27 cellular contexts compared by ENCODE assay signal in the genomic region with DNA sequence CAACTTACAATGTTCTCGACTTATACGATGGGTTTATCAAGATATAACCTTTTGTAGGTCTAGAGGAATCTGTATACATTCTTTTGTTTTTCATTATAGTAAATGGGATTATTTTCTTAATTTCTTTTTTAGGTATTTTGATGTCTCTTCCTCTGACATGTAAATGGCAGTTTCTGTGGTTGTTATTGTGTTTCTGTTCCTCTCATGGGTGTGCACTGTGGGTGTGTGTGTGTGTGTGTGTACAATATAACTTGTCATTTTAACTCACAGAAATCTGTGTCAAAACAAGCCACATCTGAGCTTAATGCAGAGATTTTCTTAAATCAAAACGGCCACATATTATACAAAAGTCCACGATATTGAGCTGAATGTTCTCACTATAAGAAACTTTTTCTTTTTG.
A peak's percentile ranks its signal among the peaks of the same experiment; 100 is the strongest.
DNase-seq lines count a peak whose midpoint lies in the region; ATAC-seq, FAIRE-seq and TF ChIP-seq lines count a peak whose summit lies in the region.
"Had no signal": no experiment of that assay in that cellular context is flagged by ENCODE, and none has a peak within 500 bp of the region (broad histone marks: within the 10 kb centered on the region; RNA-seq: fewer than 3 reads in every experiment).

No MANE protein-coding gene starts in this region.

- H3K9ac ChIP-seq in OCI-LY1 (ENCODE audit: low read length) (no peak overlapping the region), SU-DHL-6 (ENCODE audit: low read length) (no peak overlapping the region), mesenchymal stem cell (ENCODE audit: low read length) (no peak overlapping the region)
- H3K9ac ChIP-seq: BLaER1 treated with 17β-estradiol and CSF1 and Interleukin-3, amounts not matched to agents 10 nM and 100 nM had no signal

- H3K79me2 ChIP-seq in OCI-LY1 (ENCODE audit: insufficient read depth, low read length), result no peaks in the 10 kb centered on the region
- H3K79me2 ChIP-seq in SU-DHL-6 (ENCODE audit: insufficient read depth, low read length), result no peaks in the 10 kb centered on the region

- no peaks in the 10 kb centered on the region for H3F3A ChIP-seq in OCI-LY1 (ENCODE audit: insufficient read depth, low read length)
- H3F3A ChIP-seq in SU-DHL-6 (ENCODE audit: insufficient read depth), result no peaks in the 10 kb centered on the region

- TF ChIP-seq CTCF in D721Med (IDR thresholded peaks at IDR 0.05; ENCODE audit: insufficient read depth, missing control alignments), result no peak
- no peak for TF ChIP-seq CTCF in OCI-LY1 (IDR thresholded peaks at IDR 0.05; ENCODE audit: low read length)
- TF ChIP-seq CTCF in SU-DHL-6 (IDR thresholded peaks at IDR 0.05; ENCODE audit: insufficient read depth, low read length, poor library complexity, severe bottlenecking), result no peak

- H3K9me3 ChIP-seq in OCI-LY1 (ENCODE audit: low read length) (peaks cover 9% of the 10 kb centered on the region; the same call in 1 of the 2 replicates), SU-DHL-6 (ENCODE audit: insufficient read depth, low read length) (no peaks in the 10 kb centered on the region), mesenchymal stem cell (ENCODE audit: control insufficient read depth, low read length) (peaks cover 4% of the 10 kb centered on the region)
- H3K9me3 ChIP-seq: A549; BLaER1 treated with 17β-estradiol and CSF1 and Interleukin-3, amounts not matched to agents 10 nM and 100 nM; Caco-2 had no signal

- H3K23ac ChIP-seq in mesenchymal stem cell (ENCODE audit: low read length in 2 of 2), result no peak overlapping the region

- no peak overlapping the region for H3K18ac ChIP-seq in mesenchymal stem cell (ENCODE audit: low read depth in 1 of 2, low read length in 2 of 2)

- no peak overlapping the region for H2BK120ac ChIP-seq in mesenchymal stem cell (ENCODE audit: low read depth, low read length)

- no peak overlapping the region for H2BK5ac ChIP-seq in mesenchymal stem cell (ENCODE audit: low read depth, low read length, poor library complexity, severe bottlenecking)

- H3K14ac ChIP-seq in mesenchymal stem cell (ENCODE audit: low read length in 2 of 2), result no peak overlapping the region

- peak; percentile 53 for ATAC-seq in GM19351 (IDR thresholded peaks at IDR 0.05; ENCODE audit: unreplicated experiment)
- ATAC-seq in GM18517 (IDR thresholded peaks at IDR 0.05; ENCODE audit: unreplicated experiment), result no peak
- ATAC-seq: A549; CD8-positive, alpha-beta T cell had no signal

- H2AK5ac ChIP-seq in mesenchymal stem cell (ENCODE audit: low read length, severe bottlenecking), result no peak overlapping the region

- no peak overlapping the region for H3K4me2 ChIP-seq in OCI-LY1 (ENCODE audit: low read length)
- H3K4me2 ChIP-seq in SU-DHL-6 (ENCODE audit: low read depth, low read length, poor library complexity, severe bottlenecking), result no peak overlapping the region
- H3K4me2 ChIP-seq in mesenchymal stem cell (ENCODE audit: low read length, poor library complexity, severe bottlenecking), result no peak overlapping the region
- H3K4me2 ChIP-seq: A549; BLaER1 treated with 17β-estradiol and CSF1 and Interleukin-3, amounts not matched to agents 10 nM and 100 nM had no signal

- H3K4me1 ChIP-seq in OCI-LY1 (ENCODE audit: insufficient read depth, low read length, severe bottlenecking), result no peaks in the 10 kb centered on the region
- no peaks in the 10 kb centered on the region for H3K4me1 ChIP-seq in mesenchymal stem cell (ENCODE audit: control insufficient read depth, insufficient read depth, low read depth, low read length)
- H3K4me1 ChIP-seq: A549; BLaER1 treated with 17β-estradiol and CSF1 and Interleukin-3, amounts not matched to agents 10 nM and 100 nM; Caco-2 had no signal

- H4K8ac ChIP-seq in mesenchymal stem cell (ENCODE audit: low read length), result no peak overlapping the region

- H2BK12ac ChIP-seq in mesenchymal stem cell (ENCODE audit: low read length in 2 of 2), result no peak overlapping the region

- H2AFZ ChIP-seq in OCI-LY1 (ENCODE audit: low read length) (peak overlapping the region; percentile 21; the same call in 1 of the 2 replicates), SU-DHL-6 (ENCODE audit: low read depth, low read length, severe bottlenecking) (peak overlapping the region; percentile 25), mesenchymal stem cell (ENCODE audit: low read depth, low read length) (no peak overlapping the region)

- H3K36me3 ChIP-seq in OCI-LY1 (ENCODE audit: insufficient read depth, low read length) (no peaks in the 10 kb centered on the region; the same call in 1 of the 2 replicates), SU-DHL-6 (ENCODE audit: low read length) (no peaks in the 10 kb centered on the region), mesenchymal stem cell (ENCODE audit: control insufficient read depth in 1 of 2, insufficient read depth in 2 of 2, low read depth in 1 of 2, low read length in 2 of 2) (no peaks in the 10 kb centered on the region)
- H3K36me3 ChIP-seq: BLaER1 treated with 17β-estradiol and CSF1 and Interleukin-3, amounts not matched to agents 10 nM and 100 nM had no signal

- H3K4me3 ChIP-seq in OCI-LY1 (ENCODE audit: low read depth, low read length, poor library complexity, severe bottlenecking), result no peak overlapping the region
- H3K4me3 ChIP-seq in SU-DHL-6 (ENCODE audit: insufficient read depth, low read length, poor library complexity, severe bottlenecking), result no peak overlapping the region
- no peak overlapping the region for H3K4me3 ChIP-seq in mesenchymal stem cell (ENCODE audit: insufficient read depth in 1 of 2, low read depth in 1 of 2, low read length in 2 of 2)
- H3K4me3 ChIP-seq: A549; BLaER1 treated with 17β-estradiol and CSF1 and Interleukin-3, amounts not matched to agents 10 nM and 100 nM had no signal

- H3K9me2 ChIP-seq in OCI-LY1 (ENCODE audit: low read depth, low read length), result no peaks in the 10 kb centered on the region
- H3K9me2 ChIP-seq in SU-DHL-6 (replicated peaks; ENCODE audit: insufficient read depth, low read length), result no peaks in the 10 kb centered on the region

- H3K4ac ChIP-seq in mesenchymal stem cell (ENCODE audit: low read depth in 1 of 2, low read length in 2 of 2), result no peak overlapping the region

- H3K27me3 ChIP-seq in OCI-LY1 (ENCODE audit: insufficient read depth, low read length), result no peaks in the 10 kb centered on the region
- no peaks in the 10 kb centered on the region for H3K27me3 ChIP-seq in SU-DHL-6 (ENCODE audit: low read length)
- H3K27me3 ChIP-seq in mesenchymal stem cell (ENCODE audit: control insufficient read depth in 1 of 2, insufficient read depth in 1 of 2, low read length in 2 of 2), result no peaks in the 10 kb centered on the region
- H3K27me3 ChIP-seq: BLaER1 treated with 17β-estradiol and CSF1 and Interleukin-3, amounts not matched to agents 10 nM and 100 nM had no signal

- H3K27ac ChIP-seq in OCI-LY1 (ENCODE audit: low read depth, low read length, poor library complexity, severe bottlenecking) (no peak overlapping the region), SU-DHL-6 (ENCODE audit: low read depth, low read length) (no peak overlapping the region), mesenchymal stem cell (ENCODE audit: low read length, poor library complexity, severe bottlenecking) (no peak overlapping the region)
- H3K27ac ChIP-seq: 22Rv1; A549; BLaER1 treated with 17β-estradiol and CSF1 and Interleukin-3, amounts not matched to agents 10 nM and 100 nM; C4-2B had no signal

- peak; percentile 11 for FAIRE-seq in D721Med (lab: Jason Lieb, UNC)
- FAIRE-seq: GM12892, GM18507, GM19239 had no signal

- H4K91ac ChIP-seq in mesenchymal stem cell (ENCODE audit: low read length), result no peak overlapping the region

- DNase-seq in D721Med (ENCODE audit: insufficient read length, low spot score), result no peak
- no peak for DNase-seq in HT-29 (ENCODE audit: low spot score)
- no peak for DNase-seq in NCI-H1105 treated with DMSO at 0.1 percent for 48 hours (lab: John Stamatoyannopoulos, UW)
- DNase-seq in mesenchymal stem cell, result no peak
- DNase-seq: AML-193; Caco-2; Calu3; CD4-positive, alpha-beta T cell; CD8-positive, alpha-beta T cell; DMS 273 treated with DMSO at 0.1 percent for 48 hours; DMS153; DMS53; DMS79; DND-41; EL; GDM1 had no signal

- H3K79me1 ChIP-seq in mesenchymal stem cell (replicated peaks; ENCODE audit: low read length, poor library complexity, severe bottlenecking), result no peaks in the 10 kb centered on the region

- H2BK15ac ChIP-seq in mesenchymal stem cell (ENCODE audit: low read depth, poor library complexity, severe bottlenecking), result no peak overlapping the region

- 79% methylated on average over 2 of the region's 4 CpGs for WGBS in mesenchymal stem cell

- H4K20me1 ChIP-seq in OCI-LY1 (ENCODE audit: insufficient read depth, low read length), result no peaks in the 10 kb centered on the region
- no peaks in the 10 kb centered on the region for H4K20me1 ChIP-seq in SU-DHL-6 (ENCODE audit: low read depth, low read length)
- H4K20me1 ChIP-seq: BLaER1 treated with 17β-estradiol and CSF1 and Interleukin-3, amounts not matched to agents 10 nM and 100 nM had no signal
